15 cellular contexts compared by ENCODE assay signal in the genomic region with DNA sequence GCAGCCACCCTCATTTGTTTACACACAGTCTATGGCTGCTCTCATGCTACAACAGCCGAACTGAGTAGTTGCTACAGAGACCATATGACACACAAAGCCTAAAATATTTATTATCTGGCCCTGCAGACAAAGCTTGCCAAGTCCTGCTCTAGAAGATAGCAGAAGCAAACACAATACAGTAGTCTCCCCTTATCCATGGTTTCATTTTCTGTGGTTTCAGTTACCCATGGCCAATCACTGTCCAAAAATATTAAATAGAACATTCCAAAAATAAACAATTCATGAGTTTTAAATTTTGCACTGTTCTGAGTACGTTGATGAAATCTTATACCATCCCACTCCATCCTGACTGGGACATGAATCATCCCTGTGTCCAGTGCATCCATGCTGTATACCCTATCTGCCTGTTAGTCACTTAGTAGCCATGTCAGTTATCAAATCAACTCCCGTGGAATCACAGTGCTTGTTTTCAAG. TPM values are rescaled to one million over a fixed set of nuclear protein-coding genes. Genes with fewer than 3 reads are reported as not detected.
A peak's percentile ranks its signal among the peaks of the same experiment; 100 is the strongest.
DNase-seq lines count a peak whose midpoint lies in the region; ATAC-seq and TF ChIP-seq lines count a peak whose summit lies in the region.
"Had no signal": no experiment of that assay in that cellular context is flagged by ENCODE, and none has a peak within 500 bp of the region (broad histone marks: within the 10 kb centered on the region; RNA-seq: fewer than 3 reads in every experiment).

No MANE protein-coding gene starts in this region.

- no peak overlapping the region for H3K4me3 ChIP-seq in adipocyte (ENCODE audit: low read length)
- H3K4me3 ChIP-seq in gastroesophageal sphincter = no peak overlapping the region
- no peak overlapping the region for H3K4me3 ChIP-seq in mucosa of descending colon
- H3K4me3 ChIP-seq: ovary, vagina had no signal

- H3K4me1 ChIP-seq in adipocyte (ENCODE audit: control insufficient read depth, insufficient read depth, low read length) (no peaks in the 10 kb centered on the region), foreskin keratinocyte (no peaks in the 10 kb centered on the region), gastroesophageal sphincter (no peaks in the 10 kb centered on the region), mucosa of descending colon (ENCODE audit: low read depth) (no peaks in the 10 kb centered on the region)
- H3K4me1 ChIP-seq: vagina had no signal

- H3K9me3 ChIP-seq in adipocyte (ENCODE audit: control insufficient read depth, low read length) (peaks cover 6% of the 10 kb centered on the region), gastroesophageal sphincter (no peaks in the 10 kb centered on the region), mucosa of descending colon (no peaks in the 10 kb centered on the region)
- H3K9me3 ChIP-seq: ovary, vagina had no signal

- H3K27me3 ChIP-seq in adipocyte (replicated peaks; ENCODE audit: control insufficient read depth, insufficient read depth, low read length) (no peaks in the 10 kb centered on the region), foreskin keratinocyte (no peaks in the 10 kb centered on the region), gastroesophageal sphincter (no peaks in the 10 kb centered on the region)
- H3K27me3 ChIP-seq: ovary, vagina had no signal

- H3K27ac ChIP-seq in foreskin keratinocyte (no peak overlapping the region), gastroesophageal sphincter (no peak overlapping the region)
- H3K27ac ChIP-seq: ovary, vagina had no signal

- H3K36me3 ChIP-seq in adipocyte (ENCODE audit: control insufficient read depth, insufficient read depth, low read length, severe bottlenecking) (no peaks in the 10 kb centered on the region), gastroesophageal sphincter (no peaks in the 10 kb centered on the region), mucosa of descending colon (ENCODE audit: low read depth) (no peaks in the 10 kb centered on the region)
- H3K36me3 ChIP-seq: ovary, vagina had no signal

- no peak overlapping the region for H3K9ac ChIP-seq in adipocyte (ENCODE audit: low read length)

- 21 to 41% methylated on average over 2 of the region's 3 CpGs for WGBS in gastroesophageal sphincter (ENCODE audit: low coverage in 1 of 2), 2 donors

- peak; percentile 49 for ATAC-seq in foreskin keratinocyte
- no peak for ATAC-seq in gastroesophageal sphincter
- ATAC-seq in GM21390 (IDR thresholded peaks at IDR 0.05; ENCODE audit: unreplicated experiment) = no peak
- ATAC-seq in mucosa of descending colon = no peak
- no peak for ATAC-seq in GM19463 (IDR thresholded peaks at IDR 0.05; ENCODE audit: unreplicated experiment)
- ATAC-seq: T-helper 17 cell had no signal

- TF ChIP-seq EP300 in gastroesophageal sphincter (IDR thresholded peaks at IDR 0.05) = no peak

- intact Hi-C loops in mucosa of descending colon (cut with DNase I, micrococcal nuclease) = no loop called here

- TF ChIP-seq POLR2A in gastroesophageal sphincter (IDR thresholded peaks at IDR 0.05) = no peak

- TF ChIP-seq CTCF in foreskin keratinocyte (conservative IDR thresholded peaks at IDR 0.05) (no peak), gastroesophageal sphincter (IDR thresholded peaks at IDR 0.05) (no peak), mucosa of descending colon (IDR thresholded peaks at IDR 0.05) (no peak)

- DNase-seq in A172 (ENCODE audit: low spot score) (peak; percentile 13), HS-27A (ENCODE audit: low read depth) (peak; percentile 22), adipocyte (ENCODE audit: low read depth) (peak; percentile 41), foreskin keratinocyte (peak in 1 of 2 donors; percentile 43), mucosa of descending colon (no peak)
- DNase-seq: ACHN; activated naive CD4-positive, alpha-beta T cell treated with anti-CD3 and anti-CD28 coated beads, Interleukin-2, amount 10 ng/mL, durations not matched to agents 7 days and 5 days; DND-41; NCI-H2029; ovary; T-helper 17 cell had no signal

RNA-seq across cellular contexts. Expression of gene ZNF81, which starts 40.2 kb away (rescaled TPM):
- 4.0 and 8.9 TPM in 2 replicates for total RNA-seq in A172 (2014; rRNA removed; shearing (Covaris generic))
- 3.9 and 5.3 TPM in 2 replicates for total RNA-seq in foreskin keratinocyte
- 1.6 and 2.4 TPM in 2 replicates for polyA plus RNA-seq in foreskin keratinocyte
- total RNA-seq in gastroesophageal sphincter = 10 to 100 TPM in 1 of 4 donors, 1 to 10 TPM in 3; 5.0 to 13.4 (median 7.6) TPM
- 10 to 100 TPM; 11.1 to 18.3 (median 12.9) TPM for total RNA-seq in mucosa of descending colon

Comparison
In these comparisons a context has a peak if more than half of its experiments do, and no peak if none do; other contexts are left out.
1. DNase-seq: peak in A172 (single experiment), HS-27A (single experiment) and adipocyte (single experiment); none in mucosa of descending colon (0 of 3).